ENCODE assay signal across 7 cellular contexts in the genomic region with DNA sequence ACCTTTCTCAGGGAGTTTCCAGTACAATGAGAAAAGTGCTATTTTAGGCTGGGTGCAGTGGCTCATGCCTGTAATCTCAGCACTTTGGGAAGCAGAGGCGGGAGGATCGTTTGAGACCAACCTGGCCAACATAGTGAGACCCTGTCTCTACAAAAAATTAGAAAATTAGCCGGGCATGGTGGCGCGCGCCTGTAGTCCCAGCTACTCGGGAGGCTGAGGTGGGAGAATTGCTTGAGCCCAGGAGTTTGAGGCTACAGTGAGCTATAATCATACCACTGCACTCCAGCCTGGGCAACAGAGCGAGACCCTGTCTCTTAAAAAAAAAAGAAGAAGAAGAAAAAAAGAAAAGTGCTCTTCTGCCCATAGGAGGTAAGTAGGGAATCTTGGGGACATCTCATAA. TPM values are rescaled to one million over a fixed set of nuclear protein-coding genes. Genes with fewer than 3 reads are reported as not detected.
DNase-seq lines count a peak whose midpoint lies in the region; ATAC-seq, FAIRE-seq and TF ChIP-seq lines count a peak whose summit lies in the region.
"Not testable (repeated sequence)": the region's sequence is repeated elsewhere in the genome, so short reads cannot be mapped to it uniquely, and the experiment has no call there.

No MANE protein-coding gene starts in this region.

- SMC1A ChIA-PET in GM12878 (lab: Charles Lee; ENCODE audit: uncharacterized antibody, unreplicated experiment), result interaction anchor here (0.6 kb wide), 1 partner anchor 594 kb away, joined by 3 read pairs; no protein-coding TSS in a partner anchor

- TF ChIP-seq CTCF in HCT116 (IDR thresholded peaks at IDR 0.05 in 2 of 3, conservative IDR thresholded peaks at IDR 0.05 in 1 of 3; ENCODE audit: borderline replicate concordance in 1 of 3, insufficient read depth in 1 of 3, low read depth in 2 of 3, low read length in 2 of 3); GM12878 (IDR thresholded peaks at IDR 0.05 in 2 of 3, conservative IDR thresholded peaks at IDR 0.05 in 1 of 3; ENCODE audit: control insufficient read depth in 2 of 3, extremely low read depth in 1 of 3, insufficient read depth in 1 of 3, low read depth in 3 of 3, low read length in 3 of 3); endothelial cell (IDR thresholded peaks at IDR 0.05; ENCODE audit: unreplicated experiment): not testable (repeated sequence)

- H3K4me1 ChIP-seq in HCT116 (ENCODE audit: control insufficient read depth in 1 of 2, insufficient read depth in 2 of 2, low read length in 2 of 2); GM12878 (ENCODE audit: control insufficient read depth, insufficient read depth, low read length): not testable (repeated sequence)

- CTCF ChIA-PET in HCT116 (lab: Charles Lee), result not testable (repeated sequence)
- CTCF ChIA-PET in GM12878 (lab: Yijun Ruan, JAX), result interaction anchor here (1.6 kb wide), 1 partner anchor 84 kb away, joined by 3 read pairs; no protein-coding TSS in a partner anchor

- H2AFZ ChIP-seq in HCT116 (ENCODE audit: low read depth, low read length, poor library complexity, severe bottlenecking); GM12878 (ENCODE audit: control insufficient read depth, low read depth, low read length): not testable (repeated sequence)

- not testable (repeated sequence) for H3K36me3 Mint-ChIP-seq in T-helper 17 cell (ENCODE audit: low read depth)
- H3K36me3 Mint-ChIP-seq in activated T-cell treated with anti-CD3 and anti-CD28 coated beads, Interleukin-2, amount 50 U/mL, for 72 hours (ENCODE audit: insufficient read depth in 2 of 2), result peaks cover 6 to 21% of the 10 kb centered on the region in 2 donors
- peaks cover 60% of the 10 kb centered on the region for H3K36me3 Mint-ChIP-seq in endothelial cell (ENCODE audit: low read depth, unreplicated experiment)
- H3K36me3 Mint-ChIP-seq in naive thymus-derived CD8-positive, alpha-beta T cell, result peaks cover 0 to 60% (median 8%) of the 10 kb centered on the region in 3 donors
- H3K36me3 Mint-ChIP-seq in stimulated activated naive CD8-positive, alpha-beta T cell treated with anti-CD3 and anti-CD28 coated beads, Interleukin-15, Interleukin-2, amounts not matched to agents 100 ng/mL and 50 ng/mL, for 24 hours (ENCODE audit: low read depth), result peaks cover 60% of the 10 kb centered on the region

- H3K36me3 ChIP-seq in HCT116 (ENCODE audit: control insufficient read depth in 1 of 2, insufficient read depth in 2 of 2, low read length in 2 of 2) (peaks cover 19 to 26% of the 10 kb centered on the region in 2 experiments), GM12878 (ENCODE audit: control insufficient read depth in 2 of 2, insufficient read depth in 2 of 2, low read length in 1 of 2) (peaks cover 15 to 32% of the 10 kb centered on the region in 2 experiments)

- not testable (repeated sequence) for H3K4me3 Mint-ChIP-seq in T-helper 17 cell; activated T-cell treated with anti-CD3 and anti-CD28 coated beads, Interleukin-2, amount 50 U/mL, for 72 hours; naive thymus-derived CD8-positive, alpha-beta T cell; stimulated activated naive CD8-positive, alpha-beta T cell treated with anti-CD3 and anti-CD28 coated beads, Interleukin-15, Interleukin-2, amounts not matched to agents 100 ng/mL and 50 ng/mL, for 24 hours
- peak overlapping the region; percentile 68 for H3K4me3 Mint-ChIP-seq in endothelial cell (ENCODE audit: unreplicated experiment)

- TF ChIP-seq RAD21 in HCT116 (IDR thresholded peaks at IDR 0.05; ENCODE audit: low read depth); GM12878 (IDR thresholded peaks at IDR 0.05; ENCODE audit: insufficient read depth, low read depth, low read length): not testable (repeated sequence)

- not testable (repeated sequence) for H3K79me2 ChIP-seq in HCT116 (ENCODE audit: insufficient read depth, low read length); GM12878 (ENCODE audit: control insufficient read depth, insufficient read depth, low read length)

- 97% methylated on average over 8 of the region's 8 CpGs for WGBS in GM12878 (ENCODE audit: insufficient coverage, insufficient replicate concordance, low lambda C conversion rate, missing lambda C conversion rate)

- H4K20me1 ChIP-seq in HCT116 (ENCODE audit: insufficient read depth); GM12878 (ENCODE audit: control insufficient read depth, insufficient read depth): not testable (repeated sequence)

- H3K4me2 ChIP-seq in HCT116 (ENCODE audit: low read length); GM12878 (ENCODE audit: control insufficient read depth, insufficient read depth): not testable (repeated sequence)

- not testable (repeated sequence) for H3K9ac ChIP-seq in HCT116 (ENCODE audit: low read length); GM12878 (ENCODE audit: control insufficient read depth, insufficient read depth, low read length)

- intact Hi-C loops in HCT116 (cut with micrococcal nuclease); GM12878 (cut with micrococcal nuclease; ENCODE audit: unreplicated experiment): not testable (repeated sequence)

- not testable (repeated sequence) for H3K9me2 ChIP-seq in HCT116 (ENCODE audit: insufficient read depth)

- H3K9me3 ChIP-seq in HCT116 (ENCODE audit: control insufficient read depth in 1 of 2, insufficient read depth in 1 of 2, low read depth in 1 of 2, low read length in 2 of 2); T-helper 17 cell (ENCODE audit: control insufficient read depth, low read length, poor library complexity, severe bottlenecking); GM12878 (replicated peaks; ENCODE audit: control insufficient read depth, insufficient read depth, low read length): not testable (repeated sequence)

- ATAC-seq in HCT116; T-helper 17 cell; activated T-cell treated with anti-CD3 and anti-CD28 coated beads, Interleukin-2, amount 50 U/mL, for 72 hours (replicated peaks in 1 of 2); GM12878; naive thymus-derived CD8-positive, alpha-beta T cell: not testable (repeated sequence)

- in situ Hi-C loops in GM12878 (cut with MboI), result not testable (repeated sequence)

- RAD21 ChIA-PET in HCT116 (lab: Charles Lee; ENCODE audit: low non-redundant PET in 1 of 2, low total read pairs in 2 of 2, uncharacterized antibody in 2 of 2, unreplicated experiment in 2 of 2), result not testable (repeated sequence)
- RAD21 ChIA-PET in GM12878 (lab: Charles Lee; ENCODE audit: unreplicated experiment), result interaction anchor here (0.7 kb wide), 1 partner anchor 12 kb away, joined by 4 read pairs; no protein-coding TSS in a partner anchor

- POLR2A ChIA-PET in HCT116 (lab: Charles Lee), result not testable (repeated sequence)
- POLR2A ChIA-PET in GM12878 (lab: Charles Lee), result interaction anchor here (1.6 kb wide), 1 partner anchor 17 kb away, joined by 4 read pairs; no protein-coding TSS in a partner anchor
- POLR2A ChIA-PET in naive thymus-derived CD8-positive, alpha-beta T cell (lab: Charles Lee), result interaction anchor here (1.1 to 8.6 kb wide), 2 partner anchors 13 to 24 kb away, joined by 3 to 56 read pairs; a partner anchor contains a TSS

- not testable (repeated sequence) for TF ChIP-seq POLR2A in HCT116 (IDR thresholded peaks at IDR 0.05; ENCODE audit: borderline replicate concordance, extremely low read depth, insufficient read depth, insufficient read length); GM12878 (IDR thresholded peaks at IDR 0.05; ENCODE audit: low read depth, low read length)

- H3K4me1 Mint-ChIP-seq in T-helper 17 cell; activated T-cell treated with anti-CD3 and anti-CD28 coated beads, Interleukin-2, amount 50 U/mL, for 72 hours (ENCODE audit: low read depth); endothelial cell (ENCODE audit: unreplicated experiment); stimulated activated naive CD8-positive, alpha-beta T cell treated with anti-CD3 and anti-CD28 coated beads, Interleukin-15, Interleukin-2, amounts not matched to agents 100 ng/mL and 50 ng/mL, for 24 hours (ENCODE audit: low read depth): not testable (repeated sequence)
- H3K4me1 Mint-ChIP-seq in naive thymus-derived CD8-positive, alpha-beta T cell, result peaks cover 0 to 12% (median 5%) of the 10 kb centered on the region in 4 donors

- not testable (repeated sequence) for H3K27ac ChIP-seq in HCT116 (ENCODE audit: low read depth, low read length); GM12878 (ENCODE audit: control insufficient read depth, insufficient read depth)

- not testable (repeated sequence) for H3K4me3 ChIP-seq in HCT116 (replicated peaks in 1 of 2; ENCODE audit: low read depth in 1 of 2, low read length in 2 of 2); GM12878

- not testable (repeated sequence) for DNase-seq in HCT116 (ENCODE audit: low read depth, low spot score); T-helper 17 cell; activated T-cell treated with anti-CD3 and anti-CD28 coated beads, Interleukin-2, amount 50 U/mL, for 72 hours; GM12878 (ENCODE audit: low read depth, low spot score); endothelial cell (ENCODE audit: low spot score); naive thymus-derived CD8-positive, alpha-beta T cell

- FAIRE-seq in GM12878 (lab: Jason Lieb, UNC), result not testable (repeated sequence)

- BruUV-seq in HCT116 (replicated peaks; lab: Mats Ljungman, UMichigan); GM12878 (replicated peaks; lab: Mats Ljungman, UMichigan): not testable (repeated sequence)

- H3K9me3 Mint-ChIP-seq in activated T-cell treated with anti-CD3 and anti-CD28 coated beads, Interleukin-2, amount 50 U/mL, for 72 hours; endothelial cell (ENCODE audit: unreplicated experiment); naive thymus-derived CD8-positive, alpha-beta T cell; stimulated activated naive CD8-positive, alpha-beta T cell treated with anti-CD3 and anti-CD28 coated beads, Interleukin-15, Interleukin-2, amounts not matched to agents 100 ng/mL and 50 ng/mL, for 24 hours: not testable (repeated sequence)

- TF ChIP-seq EP300 in GM12878 (IDR thresholded peaks at IDR 0.05; ENCODE audit: borderline replicate concordance in 1 of 2, control insufficient read depth in 1 of 2, low read depth in 2 of 2, low read length in 2 of 2), result not testable (repeated sequence)

- not testable (repeated sequence) for H3K27me3 Mint-ChIP-seq in T-helper 17 cell; activated T-cell treated with anti-CD3 and anti-CD28 coated beads, Interleukin-2, amount 50 U/mL, for 72 hours (ENCODE audit: low read depth); naive thymus-derived CD8-positive, alpha-beta T cell; stimulated activated naive CD8-positive, alpha-beta T cell treated with anti-CD3 and anti-CD28 coated beads, Interleukin-15, Interleukin-2, amounts not matched to agents 100 ng/mL and 50 ng/mL, for 24 hours
- peaks cover 15% of the 10 kb centered on the region for H3K27me3 Mint-ChIP-seq in endothelial cell (ENCODE audit: unreplicated experiment)

- peak overlapping the region; percentile 54 for H3K27ac Mint-ChIP-seq in T-helper 17 cell
- H3K27ac Mint-ChIP-seq in activated T-cell treated with anti-CD3 and anti-CD28 coated beads, Interleukin-2, amount 50 U/mL, for 72 hours, result peak overlapping the region; percentile 90
- not testable (repeated sequence) for H3K27ac Mint-ChIP-seq in endothelial cell (ENCODE audit: unreplicated experiment)
- peak overlapping the region in 6 of 10 donors; percentile 15 to 56 (median 43) for H3K27ac Mint-ChIP-seq in naive thymus-derived CD8-positive, alpha-beta T cell
- peak overlapping the region; percentile 54 for H3K27ac Mint-ChIP-seq in stimulated activated naive CD8-positive, alpha-beta T cell treated with anti-CD3 and anti-CD28 coated beads, Interleukin-15, Interleukin-2, amounts not matched to agents 100 ng/mL and 50 ng/mL, for 24 hours

- H3K27me3 ChIP-seq in HCT116 (ENCODE audit: insufficient read depth, low read length); GM12878 (replicated peaks in 1 of 2; ENCODE audit: control insufficient read depth in 2 of 2, insufficient read depth in 2 of 2, low read length in 1 of 2): not testable (repeated sequence)

RNA-seq across cellular contexts. Expression of a gene that starts 10.6 kb away (rescaled TPM):
- total RNA-seq in HCT116 (2021; ENCODE audit: unreplicated experiment) (49.9 TPM), T-helper 17 cell (10 to 100 TPM; 71.7 to 74.7 TPM), GM12878 (2014; rRNA removed) (23.9 and 30.8 TPM in 2 replicates), GM12878 (2014; rRNA removed; fragmentation: Illumina TruSeq; extraction: Trizol) (16.4 and 18.7 TPM in 2 replicates), GM12878 (2021) (45.4 and 47.9 TPM in 2 replicates), endothelial cell (ENCODE audit: unreplicated experiment) (176 TPM)
- 48.5 and 63.4 TPM in 2 replicates for polyA plus RNA-seq in HCT116 (2012)
- 10 to 100 TPM; 72.0 to 81.3 TPM for total RNA-seq in activated T-cell treated with anti-CD3 and anti-CD28 coated beads, Interleukin-2, amount 50 U/mL, for 72 hours
- total RNA-seq in GM12878 (2013; cell fraction: nucleolus; rRNA removed), result 75.9 and 86.5 TPM in 2 replicates
- 79.3 TPM for polyA plus RNA-seq in GM12878 (2011; ENCODE audit: low read depth)
- polyA plus RNA-seq in GM12878 (2011; rRNA removed) (17.5 and 44.6 TPM in 2 replicates), GM12878 (2014; fragmentation: Illumina TruSeq; extraction: Trizol) (15.3 and 31.5 TPM in 2 replicates), GM12878 (2014; fragmentation: Nextera tagmentation; extraction: Ambion mirVana) (1 to 10 TPM; 7.8 to 8.5 TPM), GM12878 (2014; rRNA removed) (47.1 and 48.8 TPM in 2 replicates), GM12878 (2016; fragmentation: Nextera tagmentation; extraction: Ambion mirVana) (10 to 100 TPM; 14.0 to 15.1 TPM)
- polyA plus RNA-seq in GM12878 (2011; cell fraction: cytosol; rRNA removed), result 39.4 and 62.6 TPM in 2 replicates
- 436 and 485 TPM in 2 replicates for polyA plus RNA-seq in GM12878 (2011; cell fraction: nucleus; rRNA removed)
- polyA plus RNA-seq in GM12878 (2012), result 58.6 and 83.1 TPM in 2 replicates
- 36.3 and 63.7 TPM in 2 replicates for polyA minus RNA-seq in GM12878 (2011; rRNA and poly(A)+ RNA removed)
- 23.0 and 27.1 TPM in 2 replicates for polyA minus RNA-seq in GM12878 (2011; cell fraction: cytosol; rRNA and poly(A)+ RNA removed)
- 43.3 and 67.1 TPM in 2 replicates for polyA minus RNA-seq in GM12878 (2011; cell fraction: nucleus; rRNA and poly(A)+ RNA removed)
- total RNA-seq in naive thymus-derived CD8-positive, alpha-beta T cell, result 10 to 100 TPM; 79.0 to 79.9 TPM
- 10 to 100 TPM; 12.3 to 18.5 (median 13.4) TPM for polyA plus RNA-seq in naive thymus-derived CD8-positive, alpha-beta T cell

RNA-seq across cellular contexts. Expression of a gene that starts 14.2 kb away (rescaled TPM):
- total RNA-seq in HCT116 (2021; ENCODE audit: unreplicated experiment) (36.6 TPM), T-helper 17 cell (1 to 10 TPM; 6.6 to 7.6 TPM), GM12878 (2014; rRNA removed) (74.3 and 77.4 TPM in 2 replicates), GM12878 (2014; rRNA removed; fragmentation: Illumina TruSeq; extraction: Trizol) (42.8 and 47.5 TPM in 2 replicates), GM12878 (2021) (35.0 and 36.9 TPM in 2 replicates), endothelial cell (ENCODE audit: unreplicated experiment) (22.5 TPM)
- 37.4 and 50.5 TPM in 2 replicates for polyA plus RNA-seq in HCT116 (2012)
- 10 to 100 TPM; 22.5 to 23.5 TPM for total RNA-seq in activated T-cell treated with anti-CD3 and anti-CD28 coated beads, Interleukin-2, amount 50 U/mL, for 72 hours
- 14.8 and 16.7 TPM in 2 replicates for total RNA-seq in GM12878 (2013; cell fraction: nucleolus; rRNA removed)
- polyA plus RNA-seq in GM12878 (2011; ENCODE audit: low read depth), result 34.4 TPM
- polyA plus RNA-seq in GM12878 (2011; rRNA removed) (56.7 and 69.0 TPM in 2 replicates), GM12878 (2014; fragmentation: Illumina TruSeq; extraction: Trizol) (25.3 and 42.4 TPM in 2 replicates), GM12878 (2014; fragmentation: Nextera tagmentation; extraction: Ambion mirVana) (10 to 100 TPM; 69.5 to 81.4 TPM), GM12878 (2014; rRNA removed) (70.4 and 79.4 TPM in 2 replicates), GM12878 (2016; fragmentation: Nextera tagmentation; extraction: Ambion mirVana) (100 to 1,000 TPM; 127 to 132 TPM)
- polyA plus RNA-seq in GM12878 (2011; cell fraction: cytosol; rRNA removed), result 33.0 and 46.8 TPM in 2 replicates
- 22.6 and 27.4 TPM in 2 replicates for polyA plus RNA-seq in GM12878 (2011; cell fraction: nucleus; rRNA removed)
- 51.6 and 59.8 TPM in 2 replicates for polyA plus RNA-seq in GM12878 (2012)
- 8.9 and 9.4 TPM in 2 replicates for polyA minus RNA-seq in GM12878 (2011; rRNA and poly(A)+ RNA removed)
- 6.3 and 7.2 TPM in 2 replicates for polyA minus RNA-seq in GM12878 (2011; cell fraction: cytosol; rRNA and poly(A)+ RNA removed)
- 6.5 and 8.9 TPM in 2 replicates for polyA minus RNA-seq in GM12878 (2011; cell fraction: nucleus; rRNA and poly(A)+ RNA removed)
- 10 to 100 TPM; 19.9 to 22.1 TPM for total RNA-seq in naive thymus-derived CD8-positive, alpha-beta T cell
- 10 to 100 TPM; 32.2 to 44.6 (median 37.9) TPM for polyA plus RNA-seq in naive thymus-derived CD8-positive, alpha-beta T cell

RNA-seq across cellular contexts. Expression of a gene that starts 15.4 kb away (rescaled TPM):
- 21.8 TPM for total RNA-seq in HCT116 (2021; ENCODE audit: unreplicated experiment)
- 12.6 and 13.6 TPM in 2 replicates for polyA plus RNA-seq in HCT116 (2012)
- 10 to 100 TPM; 80.6 to 80.9 TPM for total RNA-seq in T-helper 17 cell
- total RNA-seq in activated T-cell treated with anti-CD3 and anti-CD28 coated beads, Interleukin-2, amount 50 U/mL, for 72 hours, result 100 to 1,000 TPM; 120 to 127 TPM
- 57.1 and 85.9 TPM in 2 replicates for total RNA-seq in GM12878 (2013; cell fraction: nucleolus; rRNA removed)
- total RNA-seq in GM12878 (2014; rRNA removed), result 18.0 and 18.8 TPM in 2 replicates
- 8.9 and 10.1 TPM in 2 replicates for total RNA-seq in GM12878 (2014; rRNA removed; fragmentation: Illumina TruSeq; extraction: Trizol)
- total RNA-seq in GM12878 (2021), result 34.3 and 35.2 TPM in 2 replicates
- polyA plus RNA-seq in GM12878 (2011; ENCODE audit: low read depth), result 19.1 TPM
- 23.8 and 31.1 TPM in 2 replicates for polyA plus RNA-seq in GM12878 (2011; rRNA removed)
- polyA plus RNA-seq in GM12878 (2011; cell fraction: cytosol; rRNA removed), result 24.8 and 31.5 TPM in 2 replicates
- polyA plus RNA-seq in GM12878 (2011; cell fraction: nucleus; rRNA removed), result 81.5 and 88.2 TPM in 2 replicates
- 19.5 and 19.8 TPM in 2 replicates for polyA plus RNA-seq in GM12878 (2012)
- polyA plus RNA-seq in GM12878 (2014; fragmentation: Illumina TruSeq; extraction: Trizol), result 16.6 and 22.6 TPM in 2 replicates
- 1 to 10 TPM; 2.2 to 3.0 TPM for polyA plus RNA-seq in GM12878 (2014; fragmentation: Nextera tagmentation; extraction: Ambion mirVana)
- polyA plus RNA-seq in GM12878 (2014; rRNA removed), result 31.3 and 34.7 TPM in 2 replicates
- polyA plus RNA-seq in GM12878 (2016; fragmentation: Nextera tagmentation; extraction: Ambion mirVana), result 10 to 100 TPM; 22.7 to 24.0 TPM
- polyA minus RNA-seq in GM12878 (2011; rRNA and poly(A)+ RNA removed), result 26.0 and 29.3 TPM in 2 replicates
- polyA minus RNA-seq in GM12878 (2011; cell fraction: cytosol; rRNA and poly(A)+ RNA removed), result 11.8 and 16.4 TPM in 2 replicates
- polyA minus RNA-seq in GM12878 (2011; cell fraction: nucleus; rRNA and poly(A)+ RNA removed), result 36.6 and 66.7 TPM in 2 replicates
- 32.8 TPM for total RNA-seq in endothelial cell (ENCODE audit: unreplicated experiment)
- total RNA-seq in naive thymus-derived CD8-positive, alpha-beta T cell, result 100 to 1,000 TPM; 101 to 112 TPM
- polyA plus RNA-seq in naive thymus-derived CD8-positive, alpha-beta T cell, result 10 to 100 TPM; 13.4 to 34.3 (median 24.5) TPM

RNA-seq across cellular contexts. Expression of a gene that starts 51.9 kb away (rescaled TPM):
- total RNA-seq in HCT116 (2021; ENCODE audit: unreplicated experiment), result 60.9 TPM
- 48.6 and 50.9 TPM in 2 replicates for polyA plus RNA-seq in HCT116 (2012)
- 10 to 100 TPM; 85.0 to 85.5 TPM for total RNA-seq in T-helper 17 cell
- 100 to 1,000 TPM; 105 to 119 TPM for total RNA-seq in activated T-cell treated with anti-CD3 and anti-CD28 coated beads, Interleukin-2, amount 50 U/mL, for 72 hours
- 64.1 and 66.3 TPM in 2 replicates for total RNA-seq in GM12878 (2013; cell fraction: nucleolus; rRNA removed)
- total RNA-seq in GM12878 (2014; rRNA removed), result 96.9 and 117 TPM in 2 replicates
- total RNA-seq in GM12878 (2014; rRNA removed; fragmentation: Illumina TruSeq; extraction: Trizol), result 43.4 and 48.2 TPM in 2 replicates
- 91.7 and 99.9 TPM in 2 replicates for total RNA-seq in GM12878 (2021)
- 68.9 TPM for polyA plus RNA-seq in GM12878 (2011; ENCODE audit: low read depth)
- polyA plus RNA-seq in GM12878 (2011; rRNA removed), result 52.3 and 110 TPM in 2 replicates
- polyA plus RNA-seq in GM12878 (2011; cell fraction: cytosol; rRNA removed), result 97.2 and 105 TPM in 2 replicates
- polyA plus RNA-seq in GM12878 (2011; cell fraction: nucleus; rRNA removed), result 176 and 190 TPM in 2 replicates
- polyA plus RNA-seq in GM12878 (2012), result 92.4 and 93.2 TPM in 2 replicates
- polyA plus RNA-seq in GM12878 (2014; fragmentation: Illumina TruSeq; extraction: Trizol), result 67.7 and 81.5 TPM in 2 replicates
- 10 to 100 TPM; 12.7 to 18.8 TPM for polyA plus RNA-seq in GM12878 (2014; fragmentation: Nextera tagmentation; extraction: Ambion mirVana)
- 73.6 and 82.1 TPM in 2 replicates for polyA plus RNA-seq in GM12878 (2014; rRNA removed)
- polyA plus RNA-seq in GM12878 (2016; fragmentation: Nextera tagmentation; extraction: Ambion mirVana), result 10 to 100 TPM; 71.3 to 74.1 TPM
- polyA minus RNA-seq in GM12878 (2011; rRNA and poly(A)+ RNA removed), result 135 and 166 TPM in 2 replicates
- polyA minus RNA-seq in GM12878 (2011; cell fraction: cytosol; rRNA and poly(A)+ RNA removed), result 47.8 and 49.1 TPM in 2 replicates
- polyA minus RNA-seq in GM12878 (2011; cell fraction: nucleus; rRNA and poly(A)+ RNA removed), result 30.5 and 46.2 TPM in 2 replicates
- 102 TPM for total RNA-seq in endothelial cell (ENCODE audit: unreplicated experiment)
- total RNA-seq in naive thymus-derived CD8-positive, alpha-beta T cell, result 10 to 100 TPM; 72.2 to 72.7 TPM
- 10 to 100 TPM; 18.9 to 33.5 (median 25.9) TPM for polyA plus RNA-seq in naive thymus-derived CD8-positive, alpha-beta T cell
